ENCODE assay signal across 10 cellular contexts in genomic region chr4:122687450-122688121, GRCh38. TPM values are rescaled to one million over a fixed set of nuclear protein-coding genes. Genes with fewer than 3 reads are reported as not detected.
DNase-seq lines count a peak whose midpoint lies in the region; ATAC-seq and TF ChIP-seq lines count a peak whose summit lies in the region.
"Had no signal": no experiment of that assay in that cellular context is flagged by ENCODE, and none has a peak within 500 bp of the region (broad histone marks: within the 10 kb centered on the region; RNA-seq: fewer than 3 reads in every experiment).

No MANE protein-coding gene starts in this region.

- peak overlapping the region; percentile 52 to 96 for H3K27ac Mint-ChIP-seq in activated naive CD4-positive, alpha-beta T cell treated with anti-CD3 and anti-CD28 coated beads, Interleukin-2, amount 50 U/mL, for 72 hours
- H3K27ac Mint-ChIP-seq in brain = peak overlapping the region in 4 of 5 experiments; percentile 55 to 84 (median 68)
- peak overlapping the region; percentile 98 to 100 for H3K27ac Mint-ChIP-seq in stimulated activated naive CD8-positive, alpha-beta T cell treated with anti-CD3 and anti-CD28 coated beads, Interleukin-15, amount 100 ng/mL, for 72 hours

- H3K9me2 ChIP-seq in MM.1S (replicated peaks; ENCODE audit: insufficient read depth, low read length) = no peaks in the 10 kb centered on the region

- H3K4me3 Mint-ChIP-seq in brain = no peak overlapping the region
- peak overlapping the region; percentile 68 to 86 for H3K4me3 Mint-ChIP-seq in stimulated activated naive CD8-positive, alpha-beta T cell treated with anti-CD3 and anti-CD28 coated beads, Interleukin-15, amount 100 ng/mL, for 72 hours

- peaks cover 22% of the 10 kb centered on the region for H3F3A ChIP-seq in MM.1S (ENCODE audit: insufficient read depth, low read length)

- TF ChIP-seq CTCF in MM.1S (IDR thresholded peaks at IDR 0.05; ENCODE audit: low read length) = no peak
- no peak for TF ChIP-seq CTCF in brain (conservative IDR thresholded peaks at IDR 0.05)

- no peak overlapping the region for H3K4me3 ChIP-seq in MM.1S (ENCODE audit: low read length)

- 0 out of 2 replicates have a peak, but pooled peaks cover 3% of the 10 kb centered on the region for H4K20me1 ChIP-seq in MM.1S (ENCODE audit: insufficient read depth, low read length)

- no peaks in the 10 kb centered on the region for H3K9me3 ChIP-seq in MM.1S (replicated peaks; ENCODE audit: insufficient read depth, low read length)

- no peak overlapping the region for H3K9ac ChIP-seq in MM.1S (ENCODE audit: low read length)

- H3K27me3 Mint-ChIP-seq in brain = peaks cover 4% of the 10 kb centered on the region
- H3K27me3 Mint-ChIP-seq in stimulated activated naive CD8-positive, alpha-beta T cell treated with anti-CD3 and anti-CD28 coated beads, Interleukin-15, amount 100 ng/mL, for 72 hours = peaks cover 42% of the 10 kb centered on the region

- H3K4me2 ChIP-seq in MM.1S (ENCODE audit: low read depth, low read length) = peak overlapping the region; percentile 66

- peaks cover 9 to 21% of the 10 kb centered on the region in 2 donors for H3K9me3 Mint-ChIP-seq in activated naive CD4-positive, alpha-beta T cell treated with anti-CD3 and anti-CD28 coated beads, Interleukin-2, amount 50 U/mL, for 72 hours
- no peaks in the 10 kb centered on the region for H3K9me3 Mint-ChIP-seq in brain
- H3K9me3 Mint-ChIP-seq in stimulated activated naive CD8-positive, alpha-beta T cell treated with anti-CD3 and anti-CD28 coated beads, Interleukin-15, amount 100 ng/mL, for 72 hours = peaks cover 23% of the 10 kb centered on the region in 2 donors

- peaks cover 7 to 58% of the 10 kb centered on the region in 2 donors for H3K36me3 Mint-ChIP-seq in activated naive CD4-positive, alpha-beta T cell treated with anti-CD3 and anti-CD28 coated beads, Interleukin-2, amount 50 U/mL, for 72 hours
- no peaks in the 10 kb centered on the region for H3K36me3 Mint-ChIP-seq in brain

- peak; percentile 57 to 62 for ATAC-seq in activated naive CD4-positive, alpha-beta T cell treated with anti-CD3 and anti-CD28 coated beads, Interleukin-2, amount 50 U/mL, for 72 hours
- peak; percentile 74 for ATAC-seq in stimulated activated naive CD8-positive, alpha-beta T cell treated with anti-CD3 and anti-CD28 coated beads, Interleukin-15, amount 100 ng/mL, for 72 hours
- no peak for ATAC-seq in HG03354 (IDR thresholded peaks at IDR 0.05; ENCODE audit: poor library complexity, severe bottlenecking, unreplicated experiment)

- H3K4me1 Mint-ChIP-seq in brain = peaks cover 31% of the 10 kb centered on the region
- H3K4me1 Mint-ChIP-seq in stimulated activated naive CD8-positive, alpha-beta T cell treated with anti-CD3 and anti-CD28 coated beads, Interleukin-15, amount 100 ng/mL, for 72 hours = peaks cover 44% of the 10 kb centered on the region

- H2AFZ ChIP-seq in MM.1S (ENCODE audit: low read length) = no peak overlapping the region

- H3K4me1 ChIP-seq in MM.1S (ENCODE audit: low read length) = peaks cover 38% of the 10 kb centered on the region

- DNase-seq in activated naive CD4-positive, alpha-beta T cell treated with anti-CD3 and anti-CD28 coated beads, Interleukin-2, amount 50 U/mL, for 72 hours (ENCODE audit: low spot score in 2 of 2) = no peak
- DNase-seq in activated naive CD4-positive, alpha-beta T cell treated with Interleukin-2 at 50 U/mL for 16 hours = no peak
- DNase-seq in MM.1S (peak; percentile 43), iPS-NIHi7 (ENCODE audit: extremely low spot score) (no peak), NCI-H1694 (lab: John Stamatoyannopoulos, UW) (no peak)
- peak in 1 of 2 donors; percentile 50 for DNase-seq in stimulated activated naive CD8-positive, alpha-beta T cell treated with anti-CD3 and anti-CD28 coated beads, Interleukin-15, amount 100 ng/mL, for 72 hours
- DNase-seq: effector CD8-positive, alpha-beta T cell; NCI-H2171 treated with DMSO at 0.1 percent for 48 hours had no signal

- no peak overlapping the region for H3K27ac ChIP-seq in MM.1S (ENCODE audit: low read length)

- H3K79me2 ChIP-seq in MM.1S (ENCODE audit: low read length) = no peaks in the 10 kb centered on the region

- H3K36me3 ChIP-seq in MM.1S (replicated peaks; ENCODE audit: insufficient read depth, low read length) = no peaks in the 10 kb centered on the region

- H3K27me3 ChIP-seq in MM.1S (replicated peaks; ENCODE audit: insufficient read depth, low read length) = peaks cover 52% of the 10 kb centered on the region

RNA-seq across cellular contexts. Expression of gene BBS12, which starts 44.9 kb away (rescaled TPM):
- total RNA-seq in activated naive CD4-positive, alpha-beta T cell treated with anti-CD3 and anti-CD28 coated beads, Interleukin-2, amount 50 U/mL, for 72 hours = 1 to 10 TPM in 1 of 2 donors, under 1 TPM in 1; 0.96 to 5.8 TPM
- polyA plus RNA-seq in brain (ENCODE audit: insufficient read depth, low read depth, low replicate concordance) = 1.0 TPM

Comparison
In these comparisons a context has a peak if more than half of its experiments do, and no peak if none do; other contexts are left out.
1. H3K4me3 Mint-ChIP-seq: peak in stimulated activated naive CD8-positive, alpha-beta T cell treated with anti-CD3 and anti-CD28 coated beads, Interleukin-15, amount 100 ng/mL, for 72 hours (2 of 2); none in brain (0 of 5).
2. Peak in every context shown above with its lines, with median percentiles within 50 percentile points of each other: H3K27ac Mint-ChIP-seq.